Comparison of ENCODE assay signal across 9 cellular contexts in the genomic region with DNA sequence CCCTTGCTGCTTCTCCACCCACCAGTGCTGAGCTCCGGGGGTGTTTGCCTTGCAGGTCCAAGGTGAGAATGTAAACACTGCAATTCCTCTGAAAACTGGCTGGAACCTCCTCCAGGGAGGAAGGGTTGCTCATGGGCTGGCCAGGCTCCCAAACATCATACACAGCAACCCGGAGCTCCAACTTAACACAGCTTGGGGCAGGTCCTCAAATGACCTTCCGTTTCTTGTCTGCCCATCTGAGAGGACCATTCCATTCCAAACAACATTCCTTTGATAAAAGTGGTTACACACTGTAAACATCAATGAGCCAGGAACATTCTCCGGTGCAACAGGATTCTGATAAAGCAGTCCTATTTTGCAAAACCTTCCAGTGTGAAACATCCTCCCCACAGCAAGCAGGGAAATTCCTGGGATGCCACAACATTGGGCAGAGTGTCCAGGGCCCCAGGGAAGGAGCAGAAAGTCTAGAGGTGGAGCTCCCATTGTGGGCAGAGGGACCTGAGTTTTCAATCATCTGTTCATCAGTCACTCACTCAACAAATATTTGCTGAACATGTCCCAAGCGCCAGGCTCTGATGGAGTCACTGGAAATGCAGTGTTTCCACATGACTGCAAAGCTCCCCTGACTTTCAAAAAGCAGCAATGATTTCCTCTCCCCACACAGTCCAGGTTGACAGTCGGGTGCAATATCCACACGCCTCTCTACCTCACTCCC. TPM values are rescaled to one million over a fixed set of nuclear protein-coding genes. Genes with fewer than 3 reads are reported as not detected.
DNase-seq lines count a peak whose midpoint lies in the region; ATAC-seq and TF ChIP-seq lines count a peak whose summit lies in the region.
"Had no signal": no experiment of that assay in that cellular context is flagged by ENCODE, and none has a peak within 500 bp of the region (broad histone marks: within the 10 kb centered on the region; RNA-seq: fewer than 3 reads in every experiment).

No MANE protein-coding gene starts in this region.

- in situ Hi-C loops in G401 (cut with HindIII; ENCODE audit: low sequenced_read_pairs) (no loop called here), GM13976 (cut with MboI; ENCODE audit: low sequenced_read_pairs, unreplicated experiment) (no loop called here)

- no peak for TF ChIP-seq CTCF in Caco-2 (IDR thresholded peaks at IDR 0.05; ENCODE audit: insufficient read depth in 1 of 2, low read depth in 1 of 2, low read length in 1 of 2, severe bottlenecking in 1 of 2, unreplicated experiment in 1 of 2)
- no peak for TF ChIP-seq CTCF in RWPE1 (conservative IDR thresholded peaks at IDR 0.05; ENCODE audit: low read depth)
- TF ChIP-seq CTCF in fibroblast of lung (conservative IDR thresholded peaks at IDR 0.05 in 1 of 2, IDR thresholded peaks at IDR 0.05 in 1 of 2; ENCODE audit: low read depth in 1 of 2, low read length in 2 of 2) = no peak
- no peak for TF ChIP-seq CTCF in omental fat pad (IDR thresholded peaks at IDR 0.05)
- TF ChIP-seq CTCF in MM.1S (IDR thresholded peaks at IDR 0.05; ENCODE audit: low read length) = no peak
- TF ChIP-seq CTCF in GM13976 (IDR thresholded peaks at IDR 0.05; ENCODE audit: borderline replicate concordance, control extremely low read depth, extremely low read depth, insufficient read depth, missing control alignments) = no peak

- H3F3A ChIP-seq in MM.1S (ENCODE audit: insufficient read depth, low read length) = no peaks in the 10 kb centered on the region

- H3K27ac ChIP-seq in RWPE1 (peak overlapping the region; percentile 91), fibroblast of lung (ENCODE audit: insufficient read depth, low read length) (peak overlapping the region; percentile 87), MM.1S (ENCODE audit: low read length) (no peak overlapping the region)

- ATAC-seq in omental fat pad (ENCODE audit: low FRiP score) (peak; percentile 67), HG03280 (IDR thresholded peaks at IDR 0.05; ENCODE audit: unreplicated experiment) (no peak)

- H3K4me3 ChIP-seq in Caco-2 (ENCODE audit: low read depth, low read length) (no peak overlapping the region), fibroblast of lung (replicated peaks in 1 of 4; ENCODE audit: control extremely low read depth in 1 of 4, insufficient read depth in 1 of 4, low read depth in 3 of 4, low read length in 4 of 4) (no peak overlapping the region), MM.1S (ENCODE audit: low read length) (no peak overlapping the region)

- H3K4me3 Mint-ChIP-seq in Caco-2 (ENCODE audit: unreplicated experiment) = peak overlapping the region; percentile 58

- H3K9ac ChIP-seq in fibroblast of lung (ENCODE audit: insufficient read depth, low read length) (no peak overlapping the region), MM.1S (ENCODE audit: low read length) (no peak overlapping the region)

- peak overlapping the region; percentile 97 for H3K27ac Mint-ChIP-seq in Caco-2 (ENCODE audit: unreplicated experiment)

- H3K9me3 ChIP-seq in Caco-2 (no peaks in the 10 kb centered on the region), fibroblast of lung (ENCODE audit: control insufficient read depth, insufficient read depth, low read depth, low read length) (no peaks in the 10 kb centered on the region), MM.1S (replicated peaks; ENCODE audit: insufficient read depth, low read length) (no peaks in the 10 kb centered on the region)

- DNase-seq in Caco-2 = peak; percentile 95 to 97
- peak; percentile 80 for DNase-seq in RWPE1 (ENCODE audit: low spot score)
- DNase-seq in fibroblast of lung (ENCODE audit: low read depth in 2 of 2) = peak; percentile 90 to 99
- DNase-seq in omental fat pad (ENCODE audit: low spot score) = no peak
- no peak for DNase-seq in MM.1S
- DNase-seq in G401 (ENCODE audit: low spot score) = no peak
- no peak for DNase-seq in GM13976 (ENCODE audit: low spot score)
- DNase-seq: KG1 had no signal

- intact Hi-C loops in Caco-2 (cut with micrococcal nuclease; ENCODE audit: unreplicated experiment) = loop anchor here (1.0 to 10.0 kb wide), 7 partner anchors 9 to 312 kb away; a partner anchor contains a TSS

- POLR2A ChIA-PET in Caco-2 (lab: Charles Lee) = interaction anchor here (1.0 to 1.4 kb wide), 7 partner anchors 9 to 59 kb away, joined by 3 to 8 read pairs (median 7); no protein-coding TSS in a partner anchor
- POLR2A ChIA-PET in RWPE1 (lab: Yijun Ruan, JAX; ENCODE audit: low non-redundant PET) = no interaction called here

- H4K20me1 ChIP-seq in fibroblast of lung (ENCODE audit: control insufficient read depth, extremely low read depth, insufficient read depth, low read length) = no peaks in the 10 kb centered on the region
- H4K20me1 ChIP-seq in MM.1S (ENCODE audit: insufficient read depth, low read length) = no peaks in the 10 kb centered on the region

- peaks cover 29% of the 10 kb centered on the region for H3K36me3 Mint-ChIP-seq in Caco-2 (ENCODE audit: insufficient read depth, unreplicated experiment)

- H3K4me2 ChIP-seq in fibroblast of lung (ENCODE audit: extremely low read depth, insufficient read depth, low read length) = peak overlapping the region; percentile 76
- H3K4me2 ChIP-seq in MM.1S (ENCODE audit: low read depth, low read length) = no peak overlapping the region

- no peaks in the 10 kb centered on the region for H3K27me3 ChIP-seq in Caco-2 (replicated peaks; ENCODE audit: control insufficient read depth, insufficient read depth, low read length)
- no peaks in the 10 kb centered on the region for H3K27me3 ChIP-seq in fibroblast of lung (ENCODE audit: control insufficient read depth, insufficient read depth, low read length)
- H3K27me3 ChIP-seq in MM.1S (replicated peaks; ENCODE audit: insufficient read depth, low read length) = peaks cover 10% of the 10 kb centered on the region; the same call in 1 of the 2 replicates

- CTCF ChIA-PET in Caco-2 (lab: Charles Lee) = interaction anchor here (0.6 to 1.2 kb wide), 4 partner anchors 17 to 1019 kb away, joined by 3 to 9 read pairs (median 4); no protein-coding TSS in a partner anchor
- CTCF ChIA-PET in RWPE1 (lab: Yijun Ruan, JAX) = no interaction called here

- peaks cover 69% of the 10 kb centered on the region for H3K4me1 Mint-ChIP-seq in Caco-2 (ENCODE audit: low read depth, unreplicated experiment)

- H3K9me2 ChIP-seq in MM.1S (replicated peaks; ENCODE audit: insufficient read depth, low read length) = no peaks in the 10 kb centered on the region

- no peaks in the 10 kb centered on the region for H3K36me3 ChIP-seq in Caco-2 (ENCODE audit: control insufficient read depth, insufficient read depth, low read length)
- no peaks in the 10 kb centered on the region for H3K36me3 ChIP-seq in fibroblast of lung (ENCODE audit: control insufficient read depth, insufficient read depth, low read length)
- no peaks in the 10 kb centered on the region for H3K36me3 ChIP-seq in MM.1S (replicated peaks; ENCODE audit: insufficient read depth, low read length)

- H3K9me3 Mint-ChIP-seq in Caco-2 (ENCODE audit: unreplicated experiment) = peaks cover 18% of the 10 kb centered on the region

- BruUV-seq in Caco-2 (replicated peaks; lab: Mats Ljungman, UMichigan) = no TSS peak

- H3K79me2 ChIP-seq in fibroblast of lung (ENCODE audit: control insufficient read depth, insufficient read depth, low read length) (no peaks in the 10 kb centered on the region), MM.1S (ENCODE audit: low read length) (no peaks in the 10 kb centered on the region)

- H3K4me1 ChIP-seq in Caco-2 (peaks cover 89% of the 10 kb centered on the region), fibroblast of lung (ENCODE audit: control insufficient read depth, extremely low read depth, insufficient read depth, low read length) (peaks cover 21% of the 10 kb centered on the region), MM.1S (ENCODE audit: low read length) (no peaks in the 10 kb centered on the region)

- H3K27me3 Mint-ChIP-seq in Caco-2 (ENCODE audit: insufficient read depth, unreplicated experiment) = no peaks in the 10 kb centered on the region

- H2AFZ ChIP-seq in fibroblast of lung (ENCODE audit: low read length) (no peak overlapping the region), MM.1S (ENCODE audit: low read length) (no peak overlapping the region)

RNA-seq across cellular contexts. Expression of a gene that starts 7.3 kb away (rescaled TPM):
- total RNA-seq in Caco-2 (2022) (51.8 and 69.8 TPM in 2 replicates), fibroblast of lung (69.9 and 137 TPM in 2 replicates), omental fat pad (100 to 1,000 TPM in 3 of 4 donors, 10 to 100 TPM in 1; 95.2 to 238 (median 147) TPM)
- 167 and 305 TPM in 2 replicates for polyA plus RNA-seq in fibroblast of lung
- 103 and 232 TPM in 2 replicates for polyA plus RNA-seq in fibroblast of lung (2012)
- 597 and 854 TPM in 2 replicates for polyA minus RNA-seq in fibroblast of lung (ENCODE audit: low replicate concordance)
- total RNA-seq in G401 (2014; rRNA removed; shearing (Covaris generic)) = 3.1 and 3.8 TPM in 2 replicates

Comparison
In these comparisons a context has a peak if more than half of its experiments do, and no peak if none do; other contexts are left out.
1. DNase-seq: peak in Caco-2 (2 of 2), RWPE1 (single experiment) and fibroblast of lung (2 of 2); none in omental fat pad (single experiment), MM.1S (single experiment), G401 (single experiment) and GM13976 (single experiment).
2. RNA of a gene that starts 7.3 kb away (total RNA-seq): 95.2 to 238 TPM in omental fat pad, 69.9 to 137 TPM in fibroblast of lung and 51.8 to 69.8 TPM in Caco-2; 3.1 to 3.8 TPM in G401; every median in the first group is over 10 times any median in the second.